ENCODE assay signal across 30 cellular contexts in the genomic region with DNA sequence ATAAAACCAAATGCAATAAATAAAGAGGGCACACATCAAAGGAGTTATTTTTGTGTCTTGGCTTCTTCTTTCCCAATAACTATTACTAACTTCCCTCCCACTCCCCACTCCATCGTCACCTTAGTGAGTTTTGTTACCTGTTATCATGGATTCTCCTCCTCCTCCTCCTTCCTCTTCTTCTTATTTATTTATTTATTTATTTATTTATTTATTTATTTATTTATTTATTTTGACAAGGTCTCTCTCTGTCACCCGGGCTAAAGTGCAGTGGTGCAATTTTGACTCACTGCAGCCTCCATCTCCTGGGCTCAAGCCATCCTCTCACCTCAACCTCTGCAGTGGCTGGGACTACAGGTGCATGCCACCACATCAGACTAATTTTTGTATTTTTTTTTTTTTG. TPM values are rescaled to one million over a fixed set of nuclear protein-coding genes. Genes with fewer than 3 reads are reported as not detected.
"Had no signal": no experiment of that assay in that cellular context is flagged by ENCODE, and none has a peak within 500 bp of the region (broad histone marks: within the 10 kb centered on the region; RNA-seq: fewer than 3 reads in every experiment).

No MANE protein-coding gene starts in this region.

- H3K27me3 ChIP-seq: testis, thyroid gland, upper lobe of left lung, upper lobe of right lung, vagina had no signal

- H3K27ac ChIP-seq: stomach, suprapubic skin, testis, thoracic aorta, thyroid gland, tibial artery, tibial nerve, transverse colon, upper lobe of left lung, upper lobe of right lung, uterus, vagina had no signal

- H3K4me3 Mint-ChIP-seq: stimulated activated effector memory CD8-positive, alpha-beta T cell treated with anti-CD3 and anti-CD28 coated beads, Interleukin-12 subunit alpha, Interleukin-12 subunit beta, amount 100 ng/mL, for 72 hours; stimulated activated memory B cell treated with anti-CD40 and anti-IgM and Interleukin-4, amounts not matched to agents 10 μg/mL and 1 μg/mL and 100 μg/mL, for 72 hours; stimulated activated naive B cell treated with anti-CD40 and anti-IgM and Interleukin-4, amounts not matched to agents 10 μg/mL and 1 μg/mL and 100 μg/mL, for 72 hours; stimulated activated naive CD8-positive, alpha-beta T cell treated with anti-CD3 and anti-CD28 coated beads, Interleukin-15, amount 100 ng/mL, for 72 hours; stimulated activated naive CD8-positive, alpha-beta T cell treated with anti-CD3 and anti-CD28 coated beads, Interleukin-15, Interleukin-2, amounts not matched to agents 100 ng/mL and 50 ng/mL, for 24 hours; type B pancreatic cell had no signal

- H3K9me3 ChIP-seq: stomach, suprapubic skin, testis, thoracic aorta, thyroid gland, tibial artery, tibial nerve, transverse colon, upper lobe of left lung, upper lobe of right lung, uterus, vagina had no signal

- H3K27ac Mint-ChIP-seq: stimulated activated effector memory CD8-positive, alpha-beta T cell treated with anti-CD3 and anti-CD28 coated beads, Interleukin-12 subunit alpha, Interleukin-12 subunit beta, amount 100 ng/mL, for 72 hours; stimulated activated memory B cell treated with anti-CD40 and anti-IgM and Interleukin-4, amounts not matched to agents 10 μg/mL and 1 μg/mL and 100 μg/mL, for 72 hours; stimulated activated naive B cell treated with anti-CD40 and anti-IgM and Interleukin-4, amounts not matched to agents 10 μg/mL and 1 μg/mL and 100 μg/mL, for 72 hours; stimulated activated naive CD8-positive, alpha-beta T cell treated with anti-CD3 and anti-CD28 coated beads, Interleukin-15, amount 100 ng/mL, for 72 hours; stimulated activated naive CD8-positive, alpha-beta T cell treated with anti-CD3 and anti-CD28 coated beads, Interleukin-15, Interleukin-2, amounts not matched to agents 100 ng/mL and 50 ng/mL, for 24 hours had no signal

- H3K4me3 ChIP-seq: stomach, suprapubic skin, testis, thoracic aorta, thyroid gland, tibial artery, tibial nerve, transverse colon, upper lobe of left lung, upper lobe of right lung, uterus, vagina had no signal

- H3K36me3 ChIP-seq: stomach, suprapubic skin, thoracic aorta, thyroid gland, tibial artery, tibial nerve, transverse colon, upper lobe of left lung, upper lobe of right lung, uterus, vagina had no signal

- FAIRE-seq: urothelium cell line had no signal

- H3K4me1 Mint-ChIP-seq: stimulated activated effector memory CD8-positive, alpha-beta T cell treated with anti-CD3 and anti-CD28 coated beads, Interleukin-12 subunit alpha, Interleukin-12 subunit beta, amount 100 ng/mL, for 72 hours; stimulated activated memory B cell treated with anti-CD40 and anti-IgM and Interleukin-4, amounts not matched to agents 10 μg/mL and 1 μg/mL and 100 μg/mL, for 72 hours; stimulated activated naive B cell treated with anti-CD40 and anti-IgM and Interleukin-4, amounts not matched to agents 10 μg/mL and 1 μg/mL and 100 μg/mL, for 72 hours; stimulated activated naive CD8-positive, alpha-beta T cell treated with anti-CD3 and anti-CD28 coated beads, Interleukin-15, amount 100 ng/mL, for 72 hours had no signal

- H3K36me3 Mint-ChIP-seq: stimulated activated effector memory CD8-positive, alpha-beta T cell treated with anti-CD3 and anti-CD28 coated beads, Interleukin-12 subunit alpha, Interleukin-12 subunit beta, amount 100 ng/mL, for 72 hours; stimulated activated memory B cell treated with anti-CD40 and anti-IgM and Interleukin-4, amounts not matched to agents 10 μg/mL and 1 μg/mL and 100 μg/mL, for 72 hours; stimulated activated naive B cell treated with anti-CD40 and anti-IgM and Interleukin-4, amounts not matched to agents 10 μg/mL and 1 μg/mL and 100 μg/mL, for 72 hours had no signal

- ATAC-seq: stimulated activated effector memory CD8-positive, alpha-beta T cell treated with anti-CD3 and anti-CD28 coated beads, Interleukin-12 subunit alpha, Interleukin-12 subunit beta, amount 100 ng/mL, for 72 hours; stimulated activated memory B cell treated with anti-CD40 and anti-IgM and Interleukin-4, amounts not matched to agents 10 μg/mL and 1 μg/mL and 100 μg/mL, for 72 hours; stimulated activated naive B cell treated with anti-CD40 and anti-IgM and Interleukin-4, amounts not matched to agents 10 μg/mL and 1 μg/mL and 100 μg/mL, for 72 hours; stimulated activated naive CD8-positive, alpha-beta T cell treated with anti-CD3 and anti-CD28 coated beads, Interleukin-15, amount 100 ng/mL, for 72 hours; stimulated activated naive CD8-positive, alpha-beta T cell treated with anti-CD3 and anti-CD28 coated beads, Interleukin-15, Interleukin-2, amounts not matched to agents 100 U/mL and 50 U/mL, for 24 hours; upper lobe of right lung had no signal

- DNase-seq: stimulated activated CD4-positive, alpha-beta T cell treated with anti-CD3 and anti-CD28 coated beads, Interleukin-2, amount 100 ng/mL, for 48 hours; stimulated activated CD4-positive, alpha-beta T cell treated with anti-CD3 and anti-CD28 coated beads, Interleukin-4, amount 100 ng/mL, for 1 hour; stimulated activated CD4-positive, alpha-beta T cell treated with anti-CD3 and anti-CD28 coated beads, Interleukin-4, amount 100 ng/mL, for 24 hours; stimulated activated CD4-positive, alpha-beta T cell treated with anti-CD3 and anti-CD28 coated beads, Interleukin-4, amount 100 ng/mL, for 4 hours; stimulated activated CD8-positive, alpha-beta memory T cell treated with anti-CD3 and anti-CD28 coated beads, Interleukin-4, amount 100 ng/mL, for 48 hours; stimulated activated naive B cell treated with anti-CD40 and anti-IgM and Interleukin-4, amounts not matched to agents 10 μg/mL and 1 μg/mL and 100 μg/mL, for 72 hours; stimulated activated naive CD4-positive, alpha-beta T cell; stimulated activated naive CD4-positive, alpha-beta T cell treated with Interleukin-2 at 50 U/mL for 16 hours; stimulated activated naive CD8-positive, alpha-beta T cell treated with anti-CD3 and anti-CD28 coated beads, Interleukin-15, amount 100 ng/mL, for 72 hours; stimulated activated naive CD8-positive, alpha-beta T cell treated with anti-CD3 and anti-CD28 coated beads, Interleukin-15, Interleukin-2, amounts not matched to agents 100 U/mL and 50 U/mL, for 24 hours; stomach; substantia nigra; testis; thyroid gland; tibial artery; transverse colon; trophoblast cell; upper lobe of left lung; upper lobe of right lung; uterus had no signal

- H3K9me3 Mint-ChIP-seq: stimulated activated memory B cell treated with anti-CD40 and anti-IgM and Interleukin-4, amounts not matched to agents 10 μg/mL and 1 μg/mL and 100 μg/mL, for 72 hours; stimulated activated naive CD8-positive, alpha-beta T cell treated with anti-CD3 and anti-CD28 coated beads, Interleukin-15, amount 100 ng/mL, for 72 hours; stimulated activated naive CD8-positive, alpha-beta T cell treated with anti-CD3 and anti-CD28 coated beads, Interleukin-15, Interleukin-2, amounts not matched to agents 100 ng/mL and 50 ng/mL, for 24 hours; type B pancreatic cell had no signal

- H3K4me1 ChIP-seq: stomach, suprapubic skin, testis, thyroid gland, tibial artery, tibial nerve, transverse colon, upper lobe of left lung, upper lobe of right lung, uterus, vagina had no signal

RNA-seq across cellular contexts. Expression of a gene that starts 26.4 kb away (rescaled TPM):
- total RNA-seq: subcutaneous adipose tissue, thoracic aorta, thyroid gland, tibial nerve, transverse colon had no signal
